In genomic region chr6:41073203-41073967, GRCh38 we compare ENCODE assay signal across 1 cellular context.
A peak's percentile ranks its signal among the peaks of the same experiment; 100 is the strongest.
TF ChIP-seq lines count a peak whose summit lies in the region.

No MANE protein-coding gene starts in this region.

TF ChIP-seq in K562, 482 proteins besides CTCF, POLR2A, EP300 and RAD21 (continued from another document and continues in another):
- no peak for TF ChIP-seq RERE (CRISPR knock-in tag; IDR thresholded peaks at IDR 0.05; ENCODE audit: borderline replicate concordance)
- TF ChIP-seq RFX5 (IDR thresholded peaks at IDR 0.05; ENCODE audit: low read depth, low read length) = no peak
- no peak for TF ChIP-seq BRF1 (IDR thresholded peaks at IDR 0.05; ENCODE audit: borderline replicate concordance, extremely low read depth, insufficient read length)
- no peak for TF ChIP-seq STAT5B (CRISPR knock-in tag; IDR thresholded peaks at IDR 0.05)
- no peak for TF ChIP-seq U2AF2 (optimal IDR thresholded peaks at IDR 0.05; ENCODE audit: low read depth, low read length)
- TF ChIP-seq FIP1L1 (IDR thresholded peaks at IDR 0.05; ENCODE audit: low read depth, low read length, poor library complexity, severe bottlenecking) = no peak
- no peak for TF ChIP-seq HMG20A (CRISPR knock-in tag; conservative IDR thresholded peaks at IDR 0.05)
- TF ChIP-seq MAZ (CRISPR knock-in tag; conservative IDR thresholded peaks at IDR 0.05 in 1 of 2, IDR thresholded peaks at IDR 0.05 in 1 of 2) = peak; percentile 66 to 77
- peak; percentile 97 for TF ChIP-seq SUPT5H (IDR thresholded peaks at IDR 0.05)
- peak; percentile 97 for TF ChIP-seq ZNF830 (CRISPR knock-in tag; IDR thresholded peaks at IDR 0.05)
- no peak for TF ChIP-seq DLX4 (CRISPR knock-in tag; IDR thresholded peaks at IDR 0.05)
- peak; percentile 18; the same call in 1 of the 2 replicates for TF ChIP-seq HNRNPL (IDR thresholded peaks at IDR 0.05; ENCODE audit: low read depth, low read length)
- no peak for TF ChIP-seq MIER1 (IDR thresholded peaks at IDR 0.05; ENCODE audit: low read depth)
- no peak for TF ChIP-seq CLOCK (CRISPR knock-in tag; IDR thresholded peaks at IDR 0.05; ENCODE audit: borderline replicate concordance)
- TF ChIP-seq ZNF318 (IDR thresholded peaks at IDR 0.05; ENCODE audit: borderline replicate concordance in 1 of 2, low read depth in 1 of 2) = no peak
- TF ChIP-seq ZC3H4 (CRISPR knock-in tag; IDR thresholded peaks at IDR 0.05; ENCODE audit: borderline replicate concordance) = no peak; the same call in 1 of the 2 replicates
- TF ChIP-seq ATF7 (IDR thresholded peaks at IDR 0.05) = peak; percentile 9; the same call in 1 of the 2 replicates
- no peak; a peak in 1 of 4 replicates for TF ChIP-seq ETV6 (IDR thresholded peaks at IDR 0.05; ENCODE audit: borderline replicate concordance in 1 of 2, low read depth in 2 of 2, low read length in 1 of 2)
- peak; percentile 83; the same call in 1 of the 2 replicates for TF ChIP-seq ETV6 (CRISPR knock-in tag; IDR thresholded peaks at IDR 0.05; ENCODE audit: borderline replicate concordance)
- TF ChIP-seq MYNN (IDR thresholded peaks at IDR 0.05) = no peak; the same call in 1 of the 2 replicates
- no peak for TF ChIP-seq MYNN (CRISPR knock-in tag; IDR thresholded peaks at IDR 0.05)
- TF ChIP-seq TCF7L2 (IDR thresholded peaks at IDR 0.05; ENCODE audit: low read depth, low read length) = no peak
- TF ChIP-seq E2F4 (CRISPR knock-in tag; IDR thresholded peaks at IDR 0.05; ENCODE audit: low read depth) = no peak
- no peak for TF ChIP-seq CEBPB (tag; IDR thresholded peaks at IDR 0.05)
- TF ChIP-seq ZNF75A (CRISPR knock-in tag; IDR thresholded peaks at IDR 0.05) = no peak
- no peak for TF ChIP-seq SNAPC5 (CRISPR knock-in tag; IDR thresholded peaks at IDR 0.05)
- peak; percentile 37; the same call in 1 of the 2 replicates for TF ChIP-seq RREB1 (CRISPR knock-in tag; IDR thresholded peaks at IDR 0.05)
- no peak for TF ChIP-seq ZBTB43 (CRISPR knock-in tag; IDR thresholded peaks at IDR 0.05)
